Comparison of ENCODE assay signal across 1 cellular context in the genomic region with DNA sequence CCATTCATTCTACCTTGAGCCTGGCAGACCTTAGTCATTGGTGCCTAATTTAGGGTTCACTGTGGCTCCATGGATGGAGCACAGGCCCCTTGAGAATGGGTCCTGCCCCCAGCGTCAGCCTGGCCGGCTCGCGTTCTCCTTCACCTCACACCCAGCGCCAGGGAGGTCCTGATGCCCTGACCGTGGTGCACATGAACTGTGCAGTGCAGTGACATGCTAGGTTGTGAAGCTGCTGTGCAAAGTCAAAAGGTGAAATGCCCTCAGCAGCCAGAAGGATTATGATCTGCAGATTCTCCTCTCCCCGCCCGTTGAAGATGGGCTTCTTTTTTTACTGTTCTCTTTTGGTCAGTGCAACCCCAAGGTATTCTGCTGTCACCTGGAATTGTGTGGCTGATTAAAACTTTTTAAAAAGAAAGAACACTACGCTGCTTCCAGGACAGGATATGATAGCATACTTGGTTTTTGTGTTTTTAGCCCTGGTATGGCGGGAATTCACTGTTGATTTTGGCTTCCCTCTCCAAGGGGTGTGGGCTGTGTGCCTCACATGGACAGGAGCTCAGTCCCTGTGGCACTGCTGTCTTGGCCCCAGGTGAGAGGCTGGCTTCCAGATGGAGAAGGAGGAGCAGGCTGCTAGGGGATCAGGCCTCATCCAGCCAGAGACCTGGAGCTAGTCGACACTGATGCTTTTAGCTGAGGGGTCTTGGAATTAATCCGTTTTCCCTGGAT.
TF ChIP-seq lines count a peak whose summit lies in the region.

No MANE protein-coding gene starts in this region.

TF ChIP-seq in IMR-90, 13 proteins besides CTCF, POLR2A, EP300 and RAD21 (continued from another document):
- TF ChIP-seq RFX5 (IDR thresholded peaks at IDR 0.05; ENCODE audit: low read depth, low read length) (no peak), MXI1 (IDR thresholded peaks at IDR 0.05; ENCODE audit: borderline replicate concordance, low read depth, low read length) (no peak), CEBPB (IDR thresholded peaks at IDR 0.05; ENCODE audit: low read depth, low read length) (no peak), CHD1 (IDR thresholded peaks at IDR 0.05; ENCODE audit: low read depth, low read length) (no peak)
